Comparison of ENCODE assay signal across 29 cellular contexts in genomic region chr19:13420780-13421179, GRCh38.
"Had no signal": no experiment of that assay in that cellular context is flagged by ENCODE, and none has a peak within 500 bp of the region (broad histone marks: within the 10 kb centered on the region; RNA-seq: fewer than 3 reads in every experiment).

No MANE protein-coding gene starts in this region.

- H3K4me3 Mint-ChIP-seq: activated CD8-positive, alpha-beta memory T cell treated with anti-CD3 and anti-CD28 coated beads, Interleukin-2, amount 10 ng/mL, durations not matched to agents 7 days and 5 days; activated naive CD4-positive, alpha-beta T cell treated with anti-CD3 and anti-CD28 coated beads, Interleukin-2, amount 50 U/mL, for 24 hours; activated naive CD8-positive, alpha-beta T cell treated with anti-CD3 and anti-CD28 coated beads, Interleukin-2, amount 50 U/mL, for 24 hours; activated T-cell treated with anti-CD3 and anti-CD28 coated beads, Interleukin-2, amount 50 U/mL, for 24 hours; activated T-helper 1 cell treated with anti-CD3 and anti-CD28 coated beads, Interleukin-12 subunit alpha, Interleukin-12 subunit beta, Interleukin-2, Interleukin-4 antibody, amounts not matched to agents 30 ng/mL and 10 ng/mL and 1 ng/mL, durations not matched to agents 14 hours and 24 hours and 36 hours; brain; central memory CD8-positive, alpha-beta T cell; T-helper 1 cell treated with Interleukin-12 subunit alpha and Interleukin-12 subunit beta and Interleukin-4 antibody, amounts not matched to agents 30 μg/mL and 1 μg/mL, for 36 hours had no signal

- DNase-seq: activated CD4-positive, alpha-beta T cell treated with anti-CD3 and anti-CD28 coated beads for 48 hours; activated CD4-positive, alpha-beta T cell treated with anti-CD3 and anti-CD28 coated beads, Interleukin-2, amount 50 U/mL, for 4 hours; activated CD4-positive, CD25-positive, alpha-beta regulatory T cell treated with anti-CD3 and anti-CD28 coated beads, Interleukin-2, amount 50 U/mL, for 72 hours; activated CD8-positive, alpha-beta memory T cell treated with anti-CD3 and anti-CD28 coated beads, Interleukin-2, amount 10 ng/mL, durations not matched to agents 7 days and 5 days; activated effector memory CD4-positive, alpha-beta T cell treated with Interleukin-2 at 50 U/mL for 16 hours; activated naive CD4-positive, alpha-beta T cell; activated naive CD8-positive, alpha-beta T cell treated with anti-CD3 and anti-CD28 coated beads, Interleukin-2, amount 50 U/mL, for 24 hours; activated T-cell treated with anti-CD3 and anti-CD28 coated beads, Interleukin-2, amount 50 U/mL, for 24 hours; amniotic stem cell; Karpas-422; MM.1S; NCI-H1105; NCI-H1436; NCI-H1694 treated with DMSO at 0.1 percent for 48 hours; NCI-H2029 treated with DMSO at 0.1 percent for 48 hours; NCI-H345; NCI-H510A; NCI-H526 treated with DMSO at 0.1 percent for 48 hours; NK-92 treated with Interleukin-12 subunit alpha and Interleukin-12 subunit beta, amount 100 ng/mL, for 24 hours; OCI-M1; Peyer's patch; Right ventricle myocardium superior; SJCRH30 had no signal

- H3K36me3 Mint-ChIP-seq: activated CD8-positive, alpha-beta memory T cell treated with anti-CD3 and anti-CD28 coated beads, Interleukin-2, amount 10 ng/mL, durations not matched to agents 7 days and 5 days had no signal

- H3K27ac ChIP-seq: Peyer's patch, RWPE1, SJCRH30 had no signal

- H3K36me3 ChIP-seq: Peyer's patch, SJCRH30 had no signal

- H3K27me3 ChIP-seq: Peyer's patch had no signal

- H3K27me3 Mint-ChIP-seq: activated CD8-positive, alpha-beta memory T cell treated with anti-CD3 and anti-CD28 coated beads, Interleukin-2, amount 10 ng/mL, durations not matched to agents 7 days and 5 days had no signal

- H3K4me1 Mint-ChIP-seq: activated CD8-positive, alpha-beta memory T cell treated with anti-CD3 and anti-CD28 coated beads, Interleukin-2, amount 10 ng/mL, durations not matched to agents 7 days and 5 days; activated naive CD4-positive, alpha-beta T cell treated with anti-CD3 and anti-CD28 coated beads, Interleukin-2, amount 50 U/mL, for 24 hours; activated naive CD8-positive, alpha-beta T cell treated with anti-CD3 and anti-CD28 coated beads, Interleukin-2, amount 50 U/mL, for 24 hours; brain; central memory CD8-positive, alpha-beta T cell had no signal

- H3K4me3 ChIP-seq: Peyer's patch, SJCRH30 had no signal

- H3K9me3 Mint-ChIP-seq: central memory CD8-positive, alpha-beta T cell had no signal

- H3K27ac Mint-ChIP-seq: activated CD8-positive, alpha-beta memory T cell treated with anti-CD3 and anti-CD28 coated beads, Interleukin-2, amount 10 ng/mL, durations not matched to agents 7 days and 5 days; activated naive CD4-positive, alpha-beta T cell treated with anti-CD3 and anti-CD28 coated beads, Interleukin-2, amount 50 U/mL, for 24 hours; activated naive CD8-positive, alpha-beta T cell treated with anti-CD3 and anti-CD28 coated beads, Interleukin-2, amount 50 U/mL, for 24 hours; activated T-cell treated with anti-CD3 and anti-CD28 coated beads, Interleukin-2, amount 50 U/mL, for 24 hours; activated T-helper 1 cell treated with anti-CD3 and anti-CD28 coated beads, Interleukin-12 subunit alpha, Interleukin-12 subunit beta, Interleukin-2, Interleukin-4 antibody, amounts not matched to agents 30 ng/mL and 10 ng/mL and 1 ng/mL, durations not matched to agents 14 hours and 24 hours and 36 hours; brain; T-helper 1 cell treated with Interleukin-12 subunit alpha and Interleukin-12 subunit beta and Interleukin-4 antibody, amounts not matched to agents 30 μg/mL and 1 μg/mL, for 36 hours had no signal

- ATAC-seq: activated CD8-positive, alpha-beta memory T cell treated with anti-CD3 and anti-CD28 coated beads, Interleukin-2, amount 10 ng/mL, durations not matched to agents 7 days and 5 days; activated naive CD8-positive, alpha-beta T cell treated with anti-CD3 and anti-CD28 coated beads, Interleukin-2, amount 50 U/mL, for 24 hours had no signal

- H3K4me1 ChIP-seq: Peyer's patch, SJCRH30 had no signal
